In genomic region chr18:13405305-13406038, GRCh38 we compare ENCODE assay signal across 1 cellular context.
TF ChIP-seq lines count a peak whose summit lies in the region.

No MANE protein-coding gene starts in this region.

TF ChIP-seq in HepG2, 621 proteins besides CTCF, POLR2A, EP300 and RAD21 (continued from another document):
- TF ChIP-seq PRDM15 (CRISPR knock-in tag; IDR thresholded peaks at IDR 0.05) (no peak), RFXANK (CRISPR knock-in tag; IDR thresholded peaks at IDR 0.05) (no peak), FOXJ3 (CRISPR knock-in tag; IDR thresholded peaks at IDR 0.05; ENCODE audit: borderline replicate concordance) (no peak), ZNF335 (CRISPR knock-in tag; IDR thresholded peaks at IDR 0.05) (no peak), NR2F6 (IDR thresholded peaks at IDR 0.05) (peak; percentile 48), NR2F6 (CRISPR knock-in tag; IDR thresholded peaks at IDR 0.05) (peak; percentile 61; the same call in 1 of the 2 replicates), CEBPB (IDR thresholded peaks at IDR 0.05; ENCODE audit: borderline replicate concordance, low read depth, low read length) (peak; percentile 65; the same call in 1 of the 2 replicates), ZNF274 (CRISPR knock-in tag; IDR thresholded peaks at IDR 0.05) (no peak), ARID5B (CRISPR knock-in tag; IDR thresholded peaks at IDR 0.05) (0 out of 2 replicates have a peak, but pooled peaks have one; percentile 12), TP53 (CRISPR knock-in tag; conservative IDR thresholded peaks at IDR 0.05) (no peak), THAP9 (CRISPR knock-in tag; IDR thresholded peaks at IDR 0.05; ENCODE audit: borderline replicate concordance) (no peak), ATF3 (CRISPR knock-in tag; IDR thresholded peaks at IDR 0.05) (0 out of 2 replicates have a peak, but pooled peaks have one; percentile 23), YY1 (IDR thresholded peaks at IDR 0.05; ENCODE audit: insufficient read depth, insufficient replicate concordance, low read depth, low read length) (peak; percentile 28), ZNF770 (CRISPR knock-in tag; IDR thresholded peaks at IDR 0.05) (peak; percentile 85), SOX13 (IDR thresholded peaks at IDR 0.05) (no peak), SOX13 (CRISPR knock-in tag; conservative IDR thresholded peaks at IDR 0.05 in 1 of 2, IDR thresholded peaks at IDR 0.05 in 1 of 2) (peak in 1 of 2 experiments; percentile 11; a peak in 1 of 4 replicates), KLF12 (CRISPR knock-in tag; IDR thresholded peaks at IDR 0.05; ENCODE audit: borderline replicate concordance) (no peak), CC2D1A (CRISPR knock-in tag; IDR thresholded peaks at IDR 0.05) (no peak)
TF ChIP-seq in HepG2: peak in this region for 13.
